11 cellular contexts compared by ENCODE assay signal in the genomic region with DNA sequence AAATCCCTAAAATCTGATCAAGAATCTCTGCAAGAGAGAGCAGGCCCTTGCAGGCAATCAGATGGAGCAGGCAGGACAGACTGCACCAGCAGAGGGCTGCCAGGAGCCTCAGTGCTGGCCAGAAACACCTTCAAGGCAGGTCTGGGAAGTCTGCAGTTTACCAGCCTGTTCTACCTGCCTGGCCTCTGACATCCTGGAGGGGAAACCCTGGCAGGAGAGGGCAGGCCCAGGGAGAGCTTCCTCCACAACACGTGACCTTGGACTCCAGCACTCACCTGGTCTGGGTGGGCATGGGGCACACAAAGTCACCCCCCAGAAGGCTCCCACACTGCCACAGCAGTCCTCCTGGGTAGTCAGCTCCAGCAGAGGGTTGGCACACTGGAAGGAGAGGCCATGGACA. TPM values are rescaled to one million over a fixed set of nuclear protein-coding genes. Genes with fewer than 3 reads are reported as not detected.
A peak's percentile ranks its signal among the peaks of the same experiment; 100 is the strongest.
DNase-seq lines count a peak whose midpoint lies in the region; ATAC-seq, FAIRE-seq and TF ChIP-seq lines count a peak whose summit lies in the region.
"Had no signal": no experiment of that assay in that cellular context is flagged by ENCODE, and none has a peak within 500 bp of the region (broad histone marks: within the 10 kb centered on the region; RNA-seq: fewer than 3 reads in every experiment).

No MANE protein-coding gene starts in this region.

- H3K4me2 ChIP-seq in HCT116 (ENCODE audit: low read length) (no peak overlapping the region), HepG2 (ENCODE audit: low read depth, low read length) (no peak overlapping the region)

- TF ChIP-seq POLR2A in HCT116 (IDR thresholded peaks at IDR 0.05; ENCODE audit: borderline replicate concordance, extremely low read depth, insufficient read depth, insufficient read length), result no peak
- no peak for TF ChIP-seq POLR2A in HepG2 (IDR thresholded peaks at IDR 0.05; ENCODE audit: insufficient read depth in 1 of 2, low read depth in 2 of 2, low read length in 2 of 2)

- RAD21 ChIA-PET in HCT116 (lab: Charles Lee; ENCODE audit: low non-redundant PET in 1 of 2, low total read pairs in 2 of 2, uncharacterized antibody in 2 of 2, unreplicated experiment in 2 of 2), result no interaction called here

- DNase-seq in AG09309 (ENCODE audit: low read depth) (no peak), HCT116 (ENCODE audit: low read depth, low spot score) (no peak), MCF 10A (ENCODE audit: unreplicated experiment) (peak; percentile 51), HepG2 (ENCODE audit: low spot score) (no peak), NCI-H146 (lab: John Stamatoyannopoulos, UW) (no peak), C1 segment of cervical spinal cord (lab: John Stamatoyannopoulos, UW) (no peak)
- DNase-seq in naive thymus-derived CD8-positive, alpha-beta T cell, result no peak
- DNase-seq: central memory CD4-positive, alpha-beta T cell; testis had no signal

- TF ChIP-seq CTCF in AG09309 (IDR thresholded peaks at IDR 0.05; ENCODE audit: control insufficient read depth, insufficient read depth, low read depth, low read length, missing control alignments) (peak; percentile 66), HCT116 (IDR thresholded peaks at IDR 0.05 in 2 of 3, conservative IDR thresholded peaks at IDR 0.05 in 1 of 3; ENCODE audit: borderline replicate concordance in 1 of 3, insufficient read depth in 1 of 3, low read depth in 2 of 3, low read length in 2 of 3) (peak; percentile 23 to 41 (median 25); a peak in 2 of 6 replicates), MCF 10A (IDR thresholded peaks at IDR 0.05; ENCODE audit: unreplicated experiment) (peak; percentile 47), HepG2 (CRISPR knock-in tag; IDR thresholded peaks at IDR 0.05) (peak; percentile 25)

- H3K4me1 ChIP-seq in HCT116 (ENCODE audit: control insufficient read depth in 1 of 2, insufficient read depth in 2 of 2, low read length in 2 of 2) (no peaks in the 10 kb centered on the region), HepG2 (ENCODE audit: insufficient read depth, low read length) (peaks cover 8% of the 10 kb centered on the region)
- H3K4me1 ChIP-seq: testis had no signal

- H2AFZ ChIP-seq in HCT116 (ENCODE audit: low read depth, low read length, poor library complexity, severe bottlenecking) (no peak overlapping the region), HepG2 (ENCODE audit: low read length) (no peak overlapping the region)

- H3K4me3 Mint-ChIP-seq in MCF 10A (ENCODE audit: unreplicated experiment), result no peak overlapping the region
- H3K4me3 Mint-ChIP-seq in naive thymus-derived CD8-positive, alpha-beta T cell, result no peak overlapping the region
- H3K4me3 Mint-ChIP-seq: nephron had no signal

- H3K27me3 ChIP-seq in HCT116 (ENCODE audit: insufficient read depth, low read length), result no peaks in the 10 kb centered on the region
- H3K27me3 ChIP-seq in HepG2 (ENCODE audit: control insufficient read depth in 1 of 2, insufficient read depth in 2 of 2, low read length in 2 of 2), result peaks cover 2 to 15% of the 10 kb centered on the region in 2 experiments; a peak in 4 of 5 replicates
- H3K27me3 ChIP-seq: testis had no signal

- CTCF ChIA-PET in HCT116 (lab: Charles Lee), result no interaction called here
- CTCF ChIA-PET in MCF 10A (lab: Yijun Ruan, JAX), result interaction anchor here (0.5 to 2.5 kb wide), 9 partner anchors 17 to 280 kb away, joined by 3 to 22 read pairs (median 6); no protein-coding TSS in a partner anchor
- CTCF ChIA-PET in HepG2 (lab: Yijun Ruan, JAX; ENCODE audit: low intra/inter-chr PET ratio, low total read pairs), result no interaction called here

- no peaks in the 10 kb centered on the region for H3K9me3 Mint-ChIP-seq in MCF 10A (ENCODE audit: unreplicated experiment)
- H3K9me3 Mint-ChIP-seq in naive thymus-derived CD8-positive, alpha-beta T cell, result no peaks in the 10 kb centered on the region
- H3K9me3 Mint-ChIP-seq: nephron had no signal

- TF ChIP-seq EP300 in HepG2 (IDR thresholded peaks at IDR 0.05; ENCODE audit: low read depth in 2 of 2, low read length in 2 of 2) (no peak), HepG2 (CRISPR knock-in tag; IDR thresholded peaks at IDR 0.05; ENCODE audit: borderline replicate concordance) (no peak)

- FAIRE-seq in HepG2 (lab: Jason Lieb, UNC), result no peak

- intact Hi-C loops in HCT116 (cut with micrococcal nuclease) (no loop called here), MCF 10A (cut with micrococcal nuclease) (loop anchor here (1.0 to 2.0 kb wide), 2 partner anchors 23 to 59 kb away; no protein-coding TSS in a partner anchor), HepG2 (cut with micrococcal nuclease; ENCODE audit: unreplicated experiment) (no loop called here)

- H3K4me1 Mint-ChIP-seq in MCF 10A (ENCODE audit: insufficient read depth, unreplicated experiment), result peaks cover 21% of the 10 kb centered on the region
- peaks cover 0 to 2% (median 0%) of the 10 kb centered on the region in 4 donors for H3K4me1 Mint-ChIP-seq in naive thymus-derived CD8-positive, alpha-beta T cell

- BruUV-seq in HCT116 (replicated peaks; lab: Mats Ljungman, UMichigan), result no TSS peak
- BruUV-seq in MCF 10A (replicated peaks; lab: Mats Ljungman, UMichigan), result no TSS peak
- no TSS peak for BruUV-seq in HepG2 (replicated peaks; lab: Mats Ljungman, UMichigan)

- H3K36me3 ChIP-seq in HCT116 (ENCODE audit: control insufficient read depth in 1 of 2, insufficient read depth in 2 of 2, low read length in 2 of 2) (no peaks in the 10 kb centered on the region), HepG2 (replicated peaks in 1 of 2; ENCODE audit: control insufficient read depth in 1 of 2, insufficient read depth in 2 of 2, low read length in 2 of 2) (no peaks in the 10 kb centered on the region)

- H3K4me3 ChIP-seq in AG09309 (ENCODE audit: control insufficient read depth, low read depth, low read length) (no peak overlapping the region), HCT116 (replicated peaks in 1 of 2; ENCODE audit: low read depth in 1 of 2, low read length in 2 of 2) (no peak overlapping the region), HepG2 (replicated peaks in 1 of 3; ENCODE audit: insufficient read depth in 1 of 3, low read depth in 2 of 3, low read length in 3 of 3) (no peak overlapping the region)
- H3K4me3 ChIP-seq: testis had no signal

- POLR2A ChIA-PET in HCT116 (lab: Charles Lee) (no interaction called here), MCF 10A (lab: Yijun Ruan, JAX) (interaction anchor here (0.6 to 3.1 kb wide), 4 partner anchors 17 to 247 kb away, joined by 3 to 17 read pairs (median 9); partner anchors contain the start of gene ABCD4), HepG2 (lab: Yijun Ruan, JAX) (no interaction called here)
- POLR2A ChIA-PET in naive thymus-derived CD8-positive, alpha-beta T cell (lab: Charles Lee), result no interaction called here

- no peaks in the 10 kb centered on the region for H3K9me3 ChIP-seq in HCT116 (ENCODE audit: control insufficient read depth in 1 of 2, insufficient read depth in 1 of 2, low read depth in 1 of 2, low read length in 2 of 2)
- no peaks in the 10 kb centered on the region for H3K9me3 ChIP-seq in HepG2 (ENCODE audit: low read length)
- H3K9me3 ChIP-seq: testis had no signal

- in situ Hi-C loops in HepG2 (cut with HindIII; ENCODE audit: extremely low pct_ligation_motif_present, low pct_unique_long_range_greater_than_20kb), result no loop called here

- H3K79me2 ChIP-seq in HCT116 (ENCODE audit: insufficient read depth, low read length), result no peaks in the 10 kb centered on the region
- H3K79me2 ChIP-seq in HepG2 (ENCODE audit: insufficient read depth, low read length), result no peaks in the 10 kb centered on the region

- no peaks in the 10 kb centered on the region for H3K36me3 Mint-ChIP-seq in MCF 10A (ENCODE audit: insufficient read depth, unreplicated experiment)
- H3K36me3 Mint-ChIP-seq in naive thymus-derived CD8-positive, alpha-beta T cell, result no peaks in the 10 kb centered on the region

- TF ChIP-seq RAD21 in HCT116 (IDR thresholded peaks at IDR 0.05; ENCODE audit: low read depth), result peak; percentile 57
- TF ChIP-seq RAD21 in HepG2 (CRISPR knock-in tag; IDR thresholded peaks at IDR 0.05), result no peak

- H3K9me2 ChIP-seq in HCT116 (ENCODE audit: insufficient read depth), result no peaks in the 10 kb centered on the region

- H4K20me1 ChIP-seq in HCT116 (ENCODE audit: insufficient read depth), result no peaks in the 10 kb centered on the region
- no peaks in the 10 kb centered on the region for H4K20me1 ChIP-seq in HepG2 (ENCODE audit: insufficient read depth, low read length)

- H3K9ac ChIP-seq in HCT116 (ENCODE audit: low read length) (no peak overlapping the region), HepG2 (ENCODE audit: insufficient read depth, low read depth, low read length) (no peak overlapping the region)

- WGBS in HepG2 (ENCODE audit: low lambda C conversion rate), result no CpG with 5 or more reads among the region's 1 CpG

- peak overlapping the region; percentile 91 for H3K27ac Mint-ChIP-seq in MCF 10A (ENCODE audit: low read depth, unreplicated experiment)
- H3K27ac Mint-ChIP-seq in naive thymus-derived CD8-positive, alpha-beta T cell, result no peak overlapping the region

- ATAC-seq in HCT116 (peak; percentile 87), HepG2 (peak; percentile 43), GM19351 (IDR thresholded peaks at IDR 0.05; ENCODE audit: unreplicated experiment) (no peak)
- no peak for ATAC-seq in naive thymus-derived CD8-positive, alpha-beta T cell

- H3K27ac ChIP-seq in HCT116 (ENCODE audit: low read depth, low read length) (no peak overlapping the region), HepG2 (ENCODE audit: extremely low read length, insufficient read depth, low read length) (no peak overlapping the region)
- H3K27ac ChIP-seq: testis had no signal

- no peaks in the 10 kb centered on the region for H3K27me3 Mint-ChIP-seq in MCF 10A (ENCODE audit: insufficient read depth, unreplicated experiment)
- peaks cover 0 to 2% (median 0%) of the 10 kb centered on the region in 5 donors for H3K27me3 Mint-ChIP-seq in naive thymus-derived CD8-positive, alpha-beta T cell

RNA-seq across cellular contexts. Expression of gene ISCA2, which starts 56.0 kb away (rescaled TPM):
- total RNA-seq in HCT116 (2021; ENCODE audit: unreplicated experiment) (27.5 TPM), MCF 10A (2022) (13.9 and 21.1 TPM in 2 replicates), HepG2 (2016; rRNA removed; fragmentation: Illumina TruSeq; extraction: Trizol) (43.4 and 53.0 TPM in 2 replicates)
- 14.3 and 16.6 TPM in 2 replicates for polyA plus RNA-seq in HCT116 (2012)
- total RNA-seq in HepG2 (2016; cell fraction: cytosol; rRNA removed; fragmentation: Illumina TruSeq; extraction: Trizol; ENCODE audit: low read depth), result 17.5 and 18.2 TPM in 2 replicates
- 42.9 and 57.5 TPM in 2 replicates for total RNA-seq in HepG2 (2016; cell fraction: insoluble cytoplasmic fraction; rRNA removed; fragmentation: Illumina TruSeq; extraction: Trizol)
- 23.3 and 26.7 TPM in 2 replicates for total RNA-seq in HepG2 (2016; cell fraction: membrane; rRNA removed; fragmentation: Illumina TruSeq; extraction: Trizol)
- 21.1 and 23.4 TPM in 2 replicates for total RNA-seq in HepG2 (2016; cell fraction: nucleus; rRNA removed; fragmentation: Illumina TruSeq; extraction: Trizol)
- 24.8 and 32.1 TPM in 2 replicates for polyA plus RNA-seq in HepG2 (2011; rRNA removed)
- 24.5 and 27.0 TPM in 2 replicates for polyA plus RNA-seq in HepG2 (2011; cell fraction: cytosol; rRNA removed)
- 11.3 and 11.4 TPM in 2 replicates for polyA plus RNA-seq in HepG2 (2011; cell fraction: nucleus; rRNA removed)
- 18.4 and 18.8 TPM in 2 replicates for polyA plus RNA-seq in HepG2 (2012)
- polyA plus RNA-seq in HepG2 (2016; cell fraction: cytosol; fragmentation: Illumina TruSeq; extraction: Trizol; ENCODE audit: low read depth), result 16.6 and 20.0 TPM in 2 replicates
- polyA plus RNA-seq in HepG2 (2016; cell fraction: insoluble cytoplasmic fraction; fragmentation: Illumina TruSeq; extraction: Trizol; ENCODE audit: low read depth), result 55.8 and 67.9 TPM in 2 replicates
- polyA plus RNA-seq in HepG2 (2016; cell fraction: membrane; fragmentation: Illumina TruSeq; extraction: Trizol; ENCODE audit: low read depth), result 20.6 and 24.2 TPM in 2 replicates
- 34.4 and 35.5 TPM in 2 replicates for polyA plus RNA-seq in HepG2 (2016; cell fraction: nucleus; fragmentation: Illumina TruSeq; extraction: Trizol; ENCODE audit: insufficient read depth, low read depth)
- polyA minus RNA-seq in HepG2 (2011; rRNA and poly(A)+ RNA removed; ENCODE audit: low replicate concordance), result 3.1 and 4.4 TPM in 2 replicates
- polyA minus RNA-seq in HepG2 (2011; cell fraction: cytosol; rRNA and poly(A)+ RNA removed), result 5.8 and 7.5 TPM in 2 replicates
- 6.5 and 6.6 TPM in 2 replicates for polyA minus RNA-seq in HepG2 (2011; cell fraction: nucleus; rRNA and poly(A)+ RNA removed)
- 10 to 100 TPM; 33.3 to 39.5 TPM for total RNA-seq in naive thymus-derived CD8-positive, alpha-beta T cell
- polyA plus RNA-seq in naive thymus-derived CD8-positive, alpha-beta T cell, result 10 to 100 TPM; 47.2 to 86.2 (median 65.3) TPM

RNA-seq across cellular contexts. Expression of gene NPC2, which starts 56.5 kb away (rescaled TPM):
- total RNA-seq in HCT116 (2021; ENCODE audit: unreplicated experiment) (105 TPM), MCF 10A (2022) (105 and 128 TPM in 2 replicates), HepG2 (2016; rRNA removed; fragmentation: Illumina TruSeq; extraction: Trizol) (108 and 164 TPM in 2 replicates)
- 191 and 211 TPM in 2 replicates for polyA plus RNA-seq in HCT116 (2012)
- 97.6 and 98.1 TPM in 2 replicates for total RNA-seq in HepG2 (2016; cell fraction: cytosol; rRNA removed; fragmentation: Illumina TruSeq; extraction: Trizol; ENCODE audit: low read depth)
- total RNA-seq in HepG2 (2016; cell fraction: insoluble cytoplasmic fraction; rRNA removed; fragmentation: Illumina TruSeq; extraction: Trizol), result 110 and 171 TPM in 2 replicates
- 151 and 156 TPM in 2 replicates for total RNA-seq in HepG2 (2016; cell fraction: membrane; rRNA removed; fragmentation: Illumina TruSeq; extraction: Trizol)
- 133 and 142 TPM in 2 replicates for total RNA-seq in HepG2 (2016; cell fraction: nucleus; rRNA removed; fragmentation: Illumina TruSeq; extraction: Trizol)
- 132 and 136 TPM in 2 replicates for polyA plus RNA-seq in HepG2 (2011; rRNA removed)
- 168 and 213 TPM in 2 replicates for polyA plus RNA-seq in HepG2 (2011; cell fraction: cytosol; rRNA removed)
- 111 and 132 TPM in 2 replicates for polyA plus RNA-seq in HepG2 (2011; cell fraction: nucleus; rRNA removed)
- polyA plus RNA-seq in HepG2 (2012), result 184 and 188 TPM in 2 replicates
- 123 and 125 TPM in 2 replicates for polyA plus RNA-seq in HepG2 (2016; cell fraction: cytosol; fragmentation: Illumina TruSeq; extraction: Trizol; ENCODE audit: low read depth)
- polyA plus RNA-seq in HepG2 (2016; cell fraction: insoluble cytoplasmic fraction; fragmentation: Illumina TruSeq; extraction: Trizol; ENCODE audit: low read depth), result 137 and 155 TPM in 2 replicates
- polyA plus RNA-seq in HepG2 (2016; cell fraction: membrane; fragmentation: Illumina TruSeq; extraction: Trizol; ENCODE audit: low read depth), result 181 and 189 TPM in 2 replicates
- polyA plus RNA-seq in HepG2 (2016; cell fraction: nucleus; fragmentation: Illumina TruSeq; extraction: Trizol; ENCODE audit: insufficient read depth, low read depth), result 223 and 240 TPM in 2 replicates
- polyA minus RNA-seq in HepG2 (2011; rRNA and poly(A)+ RNA removed; ENCODE audit: low replicate concordance), result 84.2 and 184 TPM in 2 replicates
- polyA minus RNA-seq in HepG2 (2011; cell fraction: cytosol; rRNA and poly(A)+ RNA removed), result 82.0 and 93.2 TPM in 2 replicates
- polyA minus RNA-seq in HepG2 (2011; cell fraction: nucleus; rRNA and poly(A)+ RNA removed), result 30.8 and 32.4 TPM in 2 replicates
- total RNA-seq in naive thymus-derived CD8-positive, alpha-beta T cell, result 10 to 100 TPM; 40.9 to 44.4 TPM
- polyA plus RNA-seq in naive thymus-derived CD8-positive, alpha-beta T cell, result 10 to 100 TPM; 53.8 to 65.2 (median 57.0) TPM

Comparison
In these comparisons a context has a peak if more than half of its experiments do, and no peak if none do; other contexts are left out.
1. ATAC-seq: peak in HCT116 (single experiment) and HepG2 (single experiment); none in naive thymus-derived CD8-positive, alpha-beta T cell (0 of 2) and GM19351 (single experiment).
2. Peak in every context shown above with its lines, with median percentiles within 50 percentile points of each other: CTCF ChIP-seq.